Comparison of ENCODE assay signal across 10 cellular contexts in genomic region chr16:21190013-21190412, GRCh38. TPM values are rescaled to one million over a fixed set of nuclear protein-coding genes. Genes with fewer than 3 reads are reported as not detected.
"Had no signal": no experiment of that assay in that cellular context is flagged by ENCODE, and none has a peak within 500 bp of the region (broad histone marks: within the 10 kb centered on the region; RNA-seq: fewer than 3 reads in every experiment).

No MANE protein-coding gene starts in this region.

- H3K36me3 ChIP-seq: HAP-1 had no signal

- H3K4me3 Mint-ChIP-seq: GM23338, HFFc6, IgD-negative memory B cell had no signal

- H3K9ac ChIP-seq: KMS-11 had no signal

- ATAC-seq: GM23338 had no signal

- H3K4me2 ChIP-seq: GM23338, KMS-11 had no signal

- H3K4me1 ChIP-seq: HAP-1 had no signal

- H3K4me1 Mint-ChIP-seq: GM23338 had no signal

- H3K4me3 ChIP-seq: GM23338, HAP-1 had no signal

- H3K9me3 Mint-ChIP-seq: GM23338, HFFc6 had no signal

- H2AFZ ChIP-seq: GM23338 had no signal

- FAIRE-seq: HTR-8/SVneo had no signal

- H3K27ac Mint-ChIP-seq: GM23338, HFFc6, IgD-negative memory B cell had no signal

- H3K27ac ChIP-seq: KMS-11 had no signal

- DNase-seq: H7, Karpas-422 had no signal

RNA-seq across cellular contexts. Expression of gene ZP2, which starts 21.4 kb away (rescaled TPM):
- total RNA-seq: GM23338, H4, H7, HFFc6, HT-29 had no signal
- polyA plus RNA-seq: GM23338, IgD-negative memory B cell had no signal

RNA-seq across cellular contexts. Expression of gene DNAH3, which starts 39.4 kb away (rescaled TPM):
- total RNA-seq: HFFc6 had no signal
- polyA plus RNA-seq: IgD-negative memory B cell had no signal

RNA-seq across cellular contexts. Expression of gene ANKS4B, which starts 43.5 kb away (rescaled TPM):
- total RNA-seq: H4, H7, HFFc6 had no signal
- polyA plus RNA-seq: GM23338, IgD-negative memory B cell had no signal
